ENCODE assay signal across 32 cellular contexts in genomic region chr12:84787253-84787652, GRCh38.
"Had no signal": no experiment of that assay in that cellular context is flagged by ENCODE, and none has a peak within 500 bp of the region (broad histone marks: within the 10 kb centered on the region; RNA-seq: fewer than 3 reads in every experiment).

No MANE protein-coding gene starts in this region.

- DNase-seq: activated effector memory CD4-positive, alpha-beta T cell treated with anti-CD3 and anti-CD28 coated beads, Interleukin-2, amount 50 U/mL, for 16 hours; activated effector memory CD4-positive, alpha-beta T cell treated with Interleukin-2 at 50 U/mL for 16 hours; activated gamma-delta T cell; activated gamma-delta T cell treated with Interleukin-2 at 50 U/mL for 16 hours; activated naive CD4-positive, alpha-beta T cell; activated naive CD4-positive, alpha-beta T cell treated with anti-CD3 and anti-CD28 coated beads for 36 hours; activated naive CD4-positive, alpha-beta T cell treated with anti-CD3 and anti-CD28 coated beads, Interleukin-2, amount 10 ng/mL, durations not matched to agents 7 days and 5 days; activated naive CD4-positive, alpha-beta T cell treated with anti-CD3 and anti-CD28 coated beads, Interleukin-2, amount 50 U/mL, for 16 hours; activated naive CD4-positive, alpha-beta T cell treated with Interleukin-2 at 50 U/mL for 16 hours; activated naive CD8-positive, alpha-beta T cell treated with anti-CD3 and anti-CD28 coated beads for 36 hours; activated naive CD8-positive, alpha-beta T cell treated with anti-CD3 and anti-CD28 coated beads, Interleukin-2, amount 10 ng/mL, durations not matched to agents 7 days and 5 days; activated naive CD8-positive, alpha-beta T cell treated with anti-CD3 and anti-CD28 coated beads, Interleukin-2, amount 50 U/mL, for 24 hours; activated T-cell treated with anti-CD3 and anti-CD28 coated beads, Interleukin-2, amount 50 U/mL, for 1 hour; activated T-cell treated with anti-CD3 and anti-CD28 coated beads, Interleukin-2, amount 50 U/mL, for 24 hours; activated T-cell treated with anti-CD3 and anti-CD28 coated beads, Interleukin-2, amount 50 U/mL, for 4 hours; activated T-cell treated with anti-CD3 and anti-CD28 coated beads, Interleukin-2, amount 50 U/mL, for 48 hours; activated T-cell treated with anti-CD3 and anti-CD28 coated beads, Interleukin-2, amount 50 U/mL, for 72 hours; adrenal gland; amniotic stem cell; amygdala; anterior cingulate cortex; aorta; body of pancreas; brain microvascular endothelial cell; caudate nucleus; central memory CD4-positive, alpha-beta T cell; cerebellar nuclear complex had no signal

- ATAC-seq: activated naive CD4-positive, alpha-beta T cell treated with anti-CD3 and anti-CD28 coated beads, Interleukin-2, amount 50 U/mL, for 72 hours; activated naive CD8-positive, alpha-beta T cell treated with anti-CD3 and anti-CD28 coated beads, Interleukin-2, amount 50 U/mL, for 24 hours; activated T-cell treated with anti-CD3 and anti-CD28 coated beads, Interleukin-2, amount 50 U/mL, for 4 hours; activated T-cell treated with anti-CD3 and anti-CD28 coated beads, Interleukin-2, amount 50 U/mL, for 72 hours; activated T-helper 17 cell treated with anti-CD3 and anti-CD28 coated beads, Interleukin-2, amount 50 U/mL, for 72 hours; body of pancreas had no signal

- H3K4me3 ChIP-seq: adrenal gland, ascending aorta, body of pancreas, breast epithelium, cardiac muscle cell had no signal

- H3K27me3 ChIP-seq: adrenal gland, ascending aorta, body of pancreas, brain microvascular endothelial cell, breast epithelium, cardiac muscle cell had no signal

- H3K27ac ChIP-seq: adrenal gland, ascending aorta, body of pancreas, brain microvascular endothelial cell, breast epithelium had no signal

- H3K36me3 ChIP-seq: adrenal gland, ascending aorta, brain microvascular endothelial cell, breast epithelium, cardiac muscle cell had no signal

- H3K4me1 ChIP-seq: adrenal gland, ascending aorta, body of pancreas, breast epithelium had no signal

- H3K9me3 ChIP-seq: adrenal gland, ascending aorta, body of pancreas, breast epithelium had no signal
